ENCODE assay signal across 8 cellular contexts in genomic region chr4:184330008-184330400, GRCh38.
DNase-seq lines count a peak whose midpoint lies in the region; ATAC-seq and TF ChIP-seq lines count a peak whose summit lies in the region.

No MANE protein-coding gene starts in this region.

- peak; percentile 69 for ATAC-seq in GM19452 (IDR thresholded peaks at IDR 0.05; ENCODE audit: unreplicated experiment)
- peak; percentile 67 for ATAC-seq in HG03378 (IDR thresholded peaks at IDR 0.05; ENCODE audit: unreplicated experiment)
- ATAC-seq in gastroesophageal sphincter = peak; percentile 63

- no peak for TF ChIP-seq EP300 in gastroesophageal sphincter (IDR thresholded peaks at IDR 0.05)

- H3K9me3 ChIP-seq in gastroesophageal sphincter (no peaks in the 10 kb centered on the region), thyroid gland (no peaks in the 10 kb centered on the region)

- no peaks in the 10 kb centered on the region for H3K9me3 Mint-ChIP-seq in activated naive CD4-positive, alpha-beta T cell treated with anti-CD3 and anti-CD28 coated beads for 36 hours

- H3K36me3 Mint-ChIP-seq in activated naive CD4-positive, alpha-beta T cell treated with anti-CD3 and anti-CD28 coated beads for 36 hours (ENCODE audit: low read depth) = no peaks in the 10 kb centered on the region

- 79 to 85% methylated on average over 7 to 10 of the region's 10 CpGs for WGBS in gastroesophageal sphincter (ENCODE audit: low coverage in 1 of 2), 2 donors
- WGBS in thyroid gland, 2 donors = 86% methylated on average over 10 of the region's 10 CpGs

- H3K27ac Mint-ChIP-seq in activated naive CD4-positive, alpha-beta T cell treated with anti-CD3 and anti-CD28 coated beads for 36 hours = no peak overlapping the region

- H3K4me1 Mint-ChIP-seq in activated naive CD4-positive, alpha-beta T cell treated with anti-CD3 and anti-CD28 coated beads for 36 hours (ENCODE audit: low read depth) = peaks cover 28% of the 10 kb centered on the region

- no peaks in the 10 kb centered on the region for H3K36me3 ChIP-seq in gastroesophageal sphincter
- H3K36me3 ChIP-seq in thyroid gland = no peaks in the 10 kb centered on the region

- TF ChIP-seq POLR2A in gastroesophageal sphincter (IDR thresholded peaks at IDR 0.05) (no peak), thyroid gland (IDR thresholded peaks at IDR 0.05) (no peak)

- no peak overlapping the region for H3K4me3 ChIP-seq in gastroesophageal sphincter
- H3K4me3 ChIP-seq in thyroid gland (replicated peaks in 1 of 3) = no peak overlapping the region

- CTCF ChIA-PET in activated naive CD4-positive, alpha-beta T cell treated with anti-CD3 and anti-CD28 coated beads for 36 hours (lab: Charles Lee) = interaction anchor here (1.8 kb wide), 1 partner anchor 47 kb away, joined by 4 read pairs; no protein-coding TSS in a partner anchor

- peak overlapping the region in 2 of 4 donors; percentile 60 to 81 for H3K27ac ChIP-seq in gastroesophageal sphincter
- H3K27ac ChIP-seq in thyroid gland = peak overlapping the region; percentile 84 to 86 (median 86)

- H3K4me1 ChIP-seq in gastroesophageal sphincter = peaks cover 7 to 32% (median 9%) of the 10 kb centered on the region in 3 donors
- peaks cover 33 to 40% of the 10 kb centered on the region in 2 donors for H3K4me1 ChIP-seq in thyroid gland

- H3K27me3 Mint-ChIP-seq in activated naive CD4-positive, alpha-beta T cell treated with anti-CD3 and anti-CD28 coated beads for 36 hours (ENCODE audit: low read depth) = no peaks in the 10 kb centered on the region

- H3K4me3 Mint-ChIP-seq in activated naive CD4-positive, alpha-beta T cell treated with anti-CD3 and anti-CD28 coated beads for 36 hours = no peak overlapping the region

- TF ChIP-seq CTCF in gastroesophageal sphincter (IDR thresholded peaks at IDR 0.05) (no peak), thyroid gland (IDR thresholded peaks at IDR 0.05) (no peak)

- intact Hi-C loops in thyroid gland (cut with DNase I) = no loop called here
- intact Hi-C loops in activated naive CD4-positive, alpha-beta T cell treated with anti-CD3 and anti-CD28 coated beads for 36 hours (cut with micrococcal nuclease) = no loop called here

- DNase-seq in COLO829 (ENCODE audit: low spot score) (peak; percentile 89), thyroid gland (peak; percentile 33 to 50), iPS-NIHi7 (ENCODE audit: extremely low spot score) (no peak), NCI-H2107 (lab: John Stamatoyannopoulos, UW) (no peak)
- no peak for DNase-seq in activated naive CD4-positive, alpha-beta T cell treated with anti-CD3 and anti-CD28 coated beads for 36 hours

- H3K27me3 ChIP-seq in gastroesophageal sphincter (no peaks in the 10 kb centered on the region), thyroid gland (no peaks in the 10 kb centered on the region)

Comparison
In these comparisons a context has a peak if more than half of its experiments do, and no peak if none do; other contexts are left out.
1. DNase-seq: peak in COLO829 (single experiment) and thyroid gland (2 of 2); none in iPS-NIHi7 (single experiment), NCI-H2107 (single experiment) and activated naive CD4-positive, alpha-beta T cell treated with anti-CD3 and anti-CD28 coated beads for 36 hours (single experiment).
2. Peak in every context shown above with its lines, with median percentiles within 50 percentile points of each other: ATAC-seq.